In the genomic region with DNA sequence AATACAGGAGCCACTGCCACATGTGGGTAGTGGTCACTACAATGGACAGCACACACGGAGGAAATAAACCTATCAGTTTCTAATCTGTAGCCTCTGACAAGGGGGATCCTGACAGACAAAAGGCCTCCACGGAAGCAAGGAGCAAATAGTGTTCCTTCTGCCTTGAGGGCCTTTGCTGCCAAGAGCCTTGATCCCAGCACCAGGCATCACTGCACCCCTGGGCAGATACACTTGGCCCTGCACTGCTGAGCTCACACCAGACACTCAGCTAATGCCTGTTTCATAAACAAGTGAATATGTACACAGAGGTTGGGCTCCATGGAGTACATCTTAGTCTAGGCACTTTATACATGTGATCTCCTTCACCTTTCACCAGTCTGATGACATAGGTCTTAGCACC, we compare ENCODE assay signal across 1 cellular context.
TF ChIP-seq lines count a peak whose summit lies in the region.

No MANE protein-coding gene starts in this region.

TF ChIP-seq in HepG2, 621 proteins besides CTCF, POLR2A, EP300 and RAD21:
- TF ChIP-seq RFXAP (CRISPR knock-in tag; IDR thresholded peaks at IDR 0.05; ENCODE audit: borderline replicate concordance) (no peak), RARA (CRISPR knock-in tag; IDR thresholded peaks at IDR 0.05) (no peak), NR3C1 (CRISPR knock-in tag; IDR thresholded peaks at IDR 0.05) (no peak), TARDBP (CRISPR knock-in tag; IDR thresholded peaks at IDR 0.05) (no peak), EED (CRISPR knock-in tag; IDR thresholded peaks at IDR 0.05) (no peak), TRIM24 (CRISPR knock-in tag; IDR thresholded peaks at IDR 0.05) (no peak), ATAD3A (CRISPR knock-in tag; IDR thresholded peaks at IDR 0.05) (no peak), KLF6 (CRISPR knock-in tag; IDR thresholded peaks at IDR 0.05) (no peak)
- TF ChIP-seq, protein P1, sequence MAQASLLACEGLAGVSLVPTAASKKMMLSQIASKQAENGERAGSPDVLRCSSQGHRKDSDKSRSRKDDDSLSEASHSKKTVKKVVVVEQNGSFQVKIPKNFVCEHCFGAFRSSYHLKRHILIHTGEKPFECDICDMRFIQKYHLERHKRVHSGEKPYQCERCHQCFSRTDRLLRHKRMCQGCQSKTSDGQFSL (CRISPR knock-in tag; IDR thresholded peaks at IDR 0.05), result no peak
- TF ChIP-seq, protein P2, sequence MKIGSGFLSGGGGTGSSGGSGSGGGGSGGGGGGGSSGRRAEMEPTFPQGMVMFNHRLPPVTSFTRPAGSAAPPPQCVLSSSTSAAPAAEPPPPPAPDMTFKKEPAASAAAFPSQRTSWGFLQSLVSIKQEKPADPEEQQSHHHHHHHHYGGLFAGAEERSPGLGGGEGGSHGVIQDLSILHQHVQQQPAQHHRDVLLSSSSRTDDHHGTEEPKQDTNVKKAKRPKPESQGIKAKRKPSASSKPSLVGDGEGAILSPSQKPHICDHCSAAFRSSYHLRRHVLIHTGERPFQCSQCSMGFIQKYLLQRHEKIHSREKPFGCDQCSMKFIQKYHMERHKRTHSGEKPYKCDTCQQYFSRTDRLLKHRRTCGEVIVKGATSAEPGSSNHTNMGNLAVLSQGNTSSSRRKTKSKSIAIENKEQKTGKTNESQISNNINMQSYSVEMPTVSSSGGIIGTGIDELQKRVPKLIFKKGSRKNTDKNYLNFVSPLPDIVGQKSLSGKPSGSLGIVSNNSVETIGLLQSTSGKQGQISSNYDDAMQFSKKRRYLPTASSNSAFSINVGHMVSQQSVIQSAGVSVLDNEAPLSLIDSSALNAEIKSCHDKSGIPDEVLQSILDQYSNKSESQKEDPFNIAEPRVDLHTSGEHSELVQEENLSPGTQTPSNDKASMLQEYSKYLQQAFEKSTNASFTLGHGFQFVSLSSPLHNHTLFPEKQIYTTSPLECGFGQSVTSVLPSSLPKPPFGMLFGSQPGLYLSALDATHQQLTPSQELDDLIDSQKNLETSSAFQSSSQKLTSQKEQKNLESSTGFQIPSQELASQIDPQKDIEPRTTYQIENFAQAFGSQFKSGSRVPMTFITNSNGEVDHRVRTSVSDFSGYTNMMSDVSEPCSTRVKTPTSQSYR (CRISPR knock-in tag; IDR thresholded peaks at IDR 0.05; ENCODE audit: borderline replicate concordance), result no peak
- TF ChIP-seq, protein P3, sequence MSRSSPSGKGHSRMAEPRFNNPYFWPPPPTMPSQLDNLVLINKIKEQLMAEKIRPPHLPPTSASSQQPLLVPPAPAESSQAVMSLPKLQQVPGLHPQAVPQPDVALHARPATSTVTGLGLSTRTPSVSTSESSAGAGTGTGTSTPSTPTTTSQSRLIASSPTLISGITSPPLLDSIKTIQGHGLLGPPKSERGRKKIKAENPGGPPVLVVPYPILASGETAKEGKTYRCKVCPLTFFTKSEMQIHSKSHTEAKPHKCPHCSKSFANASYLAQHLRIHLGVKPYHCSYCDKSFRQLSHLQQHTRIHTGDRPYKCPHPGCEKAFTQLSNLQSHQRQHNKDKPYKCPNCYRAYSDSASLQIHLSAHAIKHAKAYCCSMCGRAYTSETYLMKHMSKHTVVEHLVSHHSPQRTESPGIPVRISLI (CRISPR knock-in tag; IDR thresholded peaks at IDR 0.05; ENCODE audit: borderline replicate concordance), result no peak
